Comparison of ENCODE assay signal across 8 cellular contexts in the genomic region with DNA sequence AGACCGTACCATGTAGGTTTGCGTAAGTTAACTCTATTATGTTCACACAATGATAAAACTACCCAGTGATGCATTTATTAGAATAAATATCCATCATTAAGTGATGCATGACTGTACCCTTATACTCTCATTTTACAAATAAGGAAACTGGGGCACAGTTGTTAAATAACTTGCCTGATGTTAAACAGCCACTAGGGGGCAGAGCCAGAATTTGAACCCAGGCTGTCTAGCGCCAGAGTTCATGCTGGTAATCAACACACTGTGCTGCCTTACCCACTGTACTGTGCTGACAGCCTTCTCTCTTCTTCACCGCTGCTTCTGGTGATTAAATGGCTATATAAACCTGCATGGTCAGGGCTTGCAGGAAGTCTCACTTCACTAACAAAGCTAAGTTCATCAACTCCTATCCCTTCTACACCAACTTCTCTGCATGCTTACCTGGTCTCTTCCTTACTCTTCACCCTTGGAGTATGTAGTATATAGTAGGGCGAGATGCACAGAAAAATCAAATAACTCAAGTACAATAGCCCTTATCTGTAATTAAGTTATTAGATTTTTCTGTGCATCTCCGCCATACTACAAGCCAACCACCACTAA. TPM values are rescaled to one million over a fixed set of nuclear protein-coding genes. Genes with fewer than 3 reads are reported as not detected.
DNase-seq lines count a peak whose midpoint lies in the region; ATAC-seq and TF ChIP-seq lines count a peak whose summit lies in the region.

No MANE protein-coding gene starts in this region.

- H2AFZ ChIP-seq in DND-41 (ENCODE audit: low read depth, low read length) = no peak overlapping the region

- ATAC-seq in DND-41 (ENCODE audit: insufficient read depth, low read depth) (peak; percentile 93), HG03432 (IDR thresholded peaks at IDR 0.05; ENCODE audit: unreplicated experiment) (peak; percentile 64), natural killer cell (peak; percentile 59 to 80 (median 80)), HG03457 (IDR thresholded peaks at IDR 0.05; ENCODE audit: unreplicated experiment) (no peak)
- ATAC-seq in activated CD4-positive, alpha-beta T cell treated with anti-CD3 and anti-CD28 coated beads for 36 hours = peak; percentile 60

- no peaks in the 10 kb centered on the region for H3K9me3 ChIP-seq in DND-41 (ENCODE audit: insufficient read depth, low read length, severe bottlenecking)

- TF ChIP-seq CTCF in DND-41 (IDR thresholded peaks at IDR 0.05; ENCODE audit: borderline replicate concordance, extremely low read depth, low read length, poor library complexity, severe bottlenecking) (peak; percentile 83), natural killer cell (IDR thresholded peaks at IDR 0.05) (peak; percentile 70), type B pancreatic cell (conservative IDR thresholded peaks at IDR 0.05) (peak; percentile 81)

- H3K27ac ChIP-seq in DND-41 (ENCODE audit: low read length) = no peak overlapping the region

- no peaks in the 10 kb centered on the region for H4K20me1 ChIP-seq in DND-41 (ENCODE audit: insufficient read depth, low read length)

- H3K27me3 Mint-ChIP-seq in activated CD4-positive, alpha-beta T cell treated with anti-CD3 and anti-CD28 coated beads for 36 hours = peaks cover 5% of the 10 kb centered on the region
- H3K27me3 Mint-ChIP-seq in natural killer cell (ENCODE audit: low read depth in 2 of 2) (peaks cover 10 to 13% of the 10 kb centered on the region in 2 donors), type B pancreatic cell (peaks cover 12% of the 10 kb centered on the region)

- intact Hi-C loops in activated CD4-positive, alpha-beta T cell treated with anti-CD3 and anti-CD28 coated beads for 36 hours (cut with DNase I, micrococcal nuclease) = loop anchor here (1.0 kb wide), 1 partner anchor 104 kb away; no protein-coding TSS in a partner anchor
- intact Hi-C loops in natural killer cell (cut with micrococcal nuclease) = loop anchor here (1.0 to 2.0 kb wide), 2 partner anchors 51 to 104 kb away; a partner anchor contains a TSS

- peaks cover 3% of the 10 kb centered on the region for H3K4me1 Mint-ChIP-seq in activated CD4-positive, alpha-beta T cell treated with anti-CD3 and anti-CD28 coated beads for 36 hours
- H3K4me1 Mint-ChIP-seq in natural killer cell (peaks cover 0 to 10% of the 10 kb centered on the region in 2 donors), type B pancreatic cell (ENCODE audit: unreplicated experiment) (no peaks in the 10 kb centered on the region)

- no peak overlapping the region for H3K4me3 ChIP-seq in DND-41 (ENCODE audit: low read depth in 1 of 2, low read length in 2 of 2)

- H3K27me3 ChIP-seq in DND-41 (ENCODE audit: insufficient read depth, low read length, poor library complexity) = no peaks in the 10 kb centered on the region

- no peaks in the 10 kb centered on the region for H3K79me2 ChIP-seq in DND-41 (ENCODE audit: insufficient read depth, low read length)

- no peak overlapping the region for H3K4me2 ChIP-seq in DND-41 (ENCODE audit: insufficient read depth, low read length)

- no peak overlapping the region for H3K9ac ChIP-seq in DND-41 (ENCODE audit: low read depth, low read length)

- POLR2A ChIA-PET in activated CD4-positive, alpha-beta T cell treated with anti-CD3 and anti-CD28 coated beads for 36 hours (lab: Charles Lee) = no interaction called here

- no peaks in the 10 kb centered on the region for H3K4me1 ChIP-seq in DND-41 (ENCODE audit: insufficient read depth, low read length)

- CTCF ChIA-PET in activated CD4-positive, alpha-beta T cell treated with anti-CD3 and anti-CD28 coated beads for 36 hours (lab: Charles Lee) = interaction anchor here (1.0 kb wide), 2 partner anchors 103 to 105 kb away, joined by 5 read pairs; no protein-coding TSS in a partner anchor

- H3K27ac Mint-ChIP-seq in activated CD4-positive, alpha-beta T cell treated with anti-CD3 and anti-CD28 coated beads for 36 hours = no peak overlapping the region
- no peak overlapping the region for H3K27ac Mint-ChIP-seq in natural killer cell
- no peak overlapping the region for H3K27ac Mint-ChIP-seq in type B pancreatic cell

- no peaks in the 10 kb centered on the region for H3K36me3 Mint-ChIP-seq in activated CD4-positive, alpha-beta T cell treated with anti-CD3 and anti-CD28 coated beads for 36 hours (ENCODE audit: low read depth)
- H3K36me3 Mint-ChIP-seq in natural killer cell (no peaks in the 10 kb centered on the region), type B pancreatic cell (no peaks in the 10 kb centered on the region)

- no peaks in the 10 kb centered on the region for H3K9me3 Mint-ChIP-seq in activated CD4-positive, alpha-beta T cell treated with anti-CD3 and anti-CD28 coated beads for 36 hours (ENCODE audit: low read depth)
- H3K9me3 Mint-ChIP-seq in natural killer cell (no peaks in the 10 kb centered on the region), type B pancreatic cell (no peaks in the 10 kb centered on the region)

- no peaks in the 10 kb centered on the region for H3K36me3 ChIP-seq in DND-41 (ENCODE audit: insufficient read depth, low read length)

- H3K4me3 Mint-ChIP-seq in activated CD4-positive, alpha-beta T cell treated with anti-CD3 and anti-CD28 coated beads for 36 hours = no peak overlapping the region
- no peak overlapping the region for H3K4me3 Mint-ChIP-seq in natural killer cell
- no peak overlapping the region for H3K4me3 Mint-ChIP-seq in type B pancreatic cell

- peak; percentile 60 for DNase-seq in DND-41
- DNase-seq in activated CD4-positive, alpha-beta T cell treated with anti-CD3 and anti-CD28 coated beads for 36 hours = peak; percentile 59
- DNase-seq in effector CD8-positive, alpha-beta T cell (lab: John Stamatoyannopoulos, UW) = peak; percentile 1
- peak; percentile 25 for DNase-seq in natural killer cell
- no peak for DNase-seq in type B pancreatic cell (ENCODE audit: extremely low spot score, unreplicated experiment)
- no peak for DNase-seq in NCI-H2029 (lab: John Stamatoyannopoulos, UW)

RNA-seq across cellular contexts. Expression of a gene that starts 43.6 kb away (rescaled TPM):
- total RNA-seq in activated CD4-positive, alpha-beta T cell treated with anti-CD3 and anti-CD28 coated beads for 36 hours = 10 to 100 TPM; 13.9 to 17.2 TPM
- total RNA-seq in natural killer cell (10 to 100 TPM; 56.0 to 65.9 (median 64.2) TPM), type B pancreatic cell (ENCODE audit: low replicate concordance) (38.3 and 46.1 TPM in 2 replicates)

RNA-seq across cellular contexts. Expression of a gene that starts 50.9 kb away (rescaled TPM):
- 10 to 100 TPM; 53.8 to 59.9 TPM for total RNA-seq in activated CD4-positive, alpha-beta T cell treated with anti-CD3 and anti-CD28 coated beads for 36 hours
- total RNA-seq in natural killer cell = 100 to 1,000 TPM; 121 to 131 (median 128) TPM
- 43.1 and 45.6 TPM in 2 replicates for total RNA-seq in type B pancreatic cell (ENCODE audit: low replicate concordance)

Comparison
In these comparisons a context has a peak if more than half of its experiments do, and no peak if none do; other contexts are left out.
1. DNase-seq: peak in DND-41 (single experiment), activated CD4-positive, alpha-beta T cell treated with anti-CD3 and anti-CD28 coated beads for 36 hours (single experiment), effector CD8-positive, alpha-beta T cell (single experiment) and natural killer cell (single experiment); none in type B pancreatic cell (single experiment) and NCI-H2029 (single experiment).
2. Peak in every context shown above with its lines, with median percentiles within 50 percentile points of each other: CTCF ChIP-seq.